ENCODE assay signal across 8 cellular contexts in the genomic region with DNA sequence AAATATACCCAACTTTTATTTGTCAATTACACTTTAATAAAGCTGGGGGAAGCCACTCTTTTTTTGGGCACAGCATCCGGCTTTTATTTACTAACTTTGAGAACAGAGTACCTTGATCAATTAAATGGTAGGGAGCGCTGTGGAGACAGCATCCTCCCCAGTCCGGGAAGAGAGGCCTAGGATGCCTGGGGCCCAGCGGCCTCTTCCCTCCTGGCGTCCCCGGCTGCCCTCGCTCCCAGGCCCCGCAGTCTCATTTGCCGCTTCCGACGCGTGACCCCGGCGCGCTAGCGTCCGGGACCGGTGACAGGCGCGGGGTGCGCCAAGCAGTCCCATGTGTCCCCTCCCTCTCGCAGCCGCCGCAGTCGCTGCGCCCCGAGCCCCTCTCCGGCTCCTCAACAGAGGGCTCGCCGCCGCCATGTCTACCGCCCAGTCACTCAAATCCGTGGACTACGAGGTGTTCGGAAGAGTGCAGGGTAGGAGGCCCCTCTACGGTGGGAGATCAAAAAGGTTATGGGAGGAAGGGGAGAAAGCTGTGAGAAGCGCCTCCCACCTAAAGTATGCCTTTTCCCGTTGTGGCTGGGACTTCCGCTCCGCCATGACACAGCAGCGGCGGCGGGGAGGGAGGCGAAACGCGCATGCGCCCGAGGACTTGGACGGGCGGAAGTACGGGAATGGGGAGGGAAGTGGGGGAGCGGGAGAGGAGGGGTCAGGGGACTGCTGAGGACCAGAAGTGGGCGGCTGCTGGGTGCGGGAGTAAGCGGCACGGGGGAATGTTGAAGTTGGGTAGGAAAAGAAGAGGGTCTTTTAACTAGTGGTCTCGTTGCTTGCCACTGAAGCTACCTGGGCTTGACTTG. TPM values are rescaled to one million over a fixed set of nuclear protein-coding genes. Genes with fewer than 3 reads are reported as not detected.
DNase-seq lines count a peak whose midpoint lies in the region; ATAC-seq, FAIRE-seq and TF ChIP-seq lines count a peak whose summit lies in the region.

A gene (plus strand): TSS at position 332 of the 854 bp plus-strand sequence.

- peak in 1 of 2 donors; percentile 38 for TF ChIP-seq CTCF in right atrium auricular region (IDR thresholded peaks at IDR 0.05)

- peak; percentile 88 for TF ChIP-seq POLR2A in GM18505 (IDR thresholded peaks at IDR 0.05; ENCODE audit: borderline replicate concordance, extremely low read depth, insufficient read depth, insufficient read length)

- ATAC-seq in GM18505 (IDR thresholded peaks at IDR 0.05; ENCODE audit: unreplicated experiment) (peak; percentile 88), HG02970 (IDR thresholded peaks at IDR 0.05; ENCODE audit: low FRiP score, unreplicated experiment) (peak; percentile 91)

- H3K27me3 ChIP-seq in right atrium auricular region, result no peaks in the 10 kb centered on the region

- H3K4me1 ChIP-seq in right atrium auricular region, result peaks cover 0 to 10% of the 10 kb centered on the region in 2 donors

- H3K9me3 ChIP-seq in right atrium auricular region, result peaks cover 0 to 5% of the 10 kb centered on the region in 2 donors

- peak; percentile 93 for FAIRE-seq in urothelium cell line (lab: Jason Lieb, UNC)

- H3K4me3 ChIP-seq in right atrium auricular region, result peak within 1 kb of the TSS; percentile 64 to 79

- H3K27ac ChIP-seq in angular gyrus (ENCODE audit: low read depth, low read length) (peak within 1 kb of the TSS; percentile 100), right atrium auricular region (peak within 1 kb of the TSS; percentile 99)

- peak; percentile 91 for DNase-seq in NCI-H187 treated with DMSO at 0.1 percent for 48 hours (lab: John Stamatoyannopoulos, UW)
- peak; percentile 84 to 93 (median 88) for DNase-seq in T-helper 2 cell
- DNase-seq in right atrium auricular region (ENCODE audit: low spot score), result peak; percentile 94
- peak; percentile 83 for DNase-seq in pulmonary artery endothelial cell (ENCODE audit: low read depth, low spot score)
- peak; percentile 98 for DNase-seq in urothelium cell line (ENCODE audit: low spot score)

- no peaks in the 10 kb centered on the region for H3K36me3 ChIP-seq in right atrium auricular region

RNA-seq across cellular contexts. Expression of the gene that starts here (rescaled TPM):
- total RNA-seq in right atrium auricular region (10 to 100 TPM; 32.7 to 48.1 TPM), pulmonary artery endothelial cell (3.2 and 5.7 TPM in 2 replicates)

Comparison
In these comparisons a context has a peak if more than half of its experiments do, and no peak if none do; other contexts are left out.
1. Peak in every context shown above with its lines: DNase-seq, ATAC-seq, H3K4me3 ChIP-seq and H3K27ac ChIP-seq.